ENCODE assay signal across 8 cellular contexts in genomic region chr7:123534383-123535260, GRCh38. TPM values are rescaled to one million over a fixed set of nuclear protein-coding genes. Genes with fewer than 3 reads are reported as not detected.
DNase-seq lines count a peak whose midpoint lies in the region; ATAC-seq and TF ChIP-seq lines count a peak whose summit lies in the region.

TSS of gene IQUB (minus strand) at chr7:123534595. CDS start at chr7:123512340, 22,255 bp downstream.

- H3K36me3 ChIP-seq in mucosa of rectum (ENCODE audit: control insufficient read depth in 2 of 2, insufficient read depth in 2 of 2, low read length in 2 of 2) = no peaks in the 10 kb centered on the region

- no peak for TF ChIP-seq POLR2A in erythroblast (IDR thresholded peaks at IDR 0.05; ENCODE audit: low read length)

- peaks cover 4 to 16% (median 14%) of the 10 kb centered on the region in 3 donors for H3K4me1 Mint-ChIP-seq in IgD-negative memory B cell

- peaks cover 14% of the 10 kb centered on the region for H3K27me3 Mint-ChIP-seq in IgD-negative memory B cell

- no peaks in the 10 kb centered on the region for H3K9me3 Mint-ChIP-seq in IgD-negative memory B cell

- H3K36me3 Mint-ChIP-seq in IgD-negative memory B cell = no peaks in the 10 kb centered on the region

- H3K27ac ChIP-seq in mucosa of rectum (ENCODE audit: low read depth in 2 of 2, low read length in 2 of 2) = peak within 1 kb of the TSS; percentile 78 to 87

- no peaks in the 10 kb centered on the region for H3K9me3 ChIP-seq in mucosa of rectum (ENCODE audit: control insufficient read depth in 2 of 2, low read length in 2 of 2)

- peaks cover 6 to 9% of the 10 kb centered on the region in 2 donors for H3K27me3 ChIP-seq in mucosa of rectum (ENCODE audit: control insufficient read depth in 2 of 2, insufficient read depth in 2 of 2, low read length in 2 of 2)

- H3K4me3 Mint-ChIP-seq in IgD-negative memory B cell = peak within 1 kb of the TSS; percentile 76 to 99 (median 93)

- DNase-seq in DMS 273 treated with DMSO at 0.1 percent for 48 hours (lab: John Stamatoyannopoulos, UW) (peak; percentile 98), OCI-M1 (lab: John Stamatoyannopoulos, UW) (peak; percentile 93), erythroblast (lab: John Stamatoyannopoulos, UW) (peak; percentile 95 to 98)
- DNase-seq in activated T-cell treated with anti-CD3 and anti-CD28 coated beads, Interleukin-2, amount 50 U/mL, for 1 hour = peak; percentile 93
- DNase-seq in stimulated activated CD8-positive, alpha-beta memory T cell treated with anti-CD3 and anti-CD28 coated beads, Interleukin-4, amount 100 ng/mL, for 4 hours (ENCODE audit: low read depth in 2 of 2, low spot score in 1 of 2) = peak; percentile 91 to 94

- ATAC-seq in GM21529 (IDR thresholded peaks at IDR 0.05; ENCODE audit: unreplicated experiment) = peak; percentile 76

- peak within 1 kb of the TSS; percentile 89 to 94 for H3K4me3 ChIP-seq in mucosa of rectum (ENCODE audit: low read length in 2 of 2)

- peaks cover 4 to 5% of the 10 kb centered on the region in 2 donors for H3K4me1 ChIP-seq in mucosa of rectum (ENCODE audit: control insufficient read depth in 2 of 2, insufficient read depth in 2 of 2, low read length in 2 of 2)

- H3K27ac Mint-ChIP-seq in IgD-negative memory B cell = peak within 1 kb of the TSS; percentile 23 to 93 (median 88)

- H3K9ac ChIP-seq in mucosa of rectum (ENCODE audit: low read depth in 1 of 2, low read length in 2 of 2) = peak within 1 kb of the TSS; percentile 58 to 74

RNA-seq across cellular contexts. Expression of gene IQUB, which starts in this region (rescaled TPM):
- polyA plus RNA-seq in IgD-negative memory B cell = not detected

Comparison
In these comparisons a context has a peak if more than half of its experiments do, and no peak if none do; other contexts are left out.
1. Peak in every context shown above with its lines: DNase-seq, ATAC-seq, H3K4me3 ChIP-seq and H3K27ac ChIP-seq.